In genomic region chr17:8375738-8376259, GRCh38 we compare ENCODE assay signal across 8 cellular contexts.
DNase-seq lines count a peak whose midpoint lies in the region; ATAC-seq and TF ChIP-seq lines count a peak whose summit lies in the region.

No MANE protein-coding gene starts in this region.

- H3K36me3 ChIP-seq in DOHH2 (ENCODE audit: control insufficient read depth, low read length) (peaks cover 57% of the 10 kb centered on the region), MM.1S (replicated peaks; ENCODE audit: insufficient read depth, low read length) (peaks cover 13% of the 10 kb centered on the region), subcutaneous abdominal adipose tissue (ENCODE audit: control insufficient read depth in 5 of 5, insufficient read depth in 5 of 5, low read length in 5 of 5) (peaks cover 20 to 42% (median 37%) of the 10 kb centered on the region in 5 donors)

- peaks cover 48% of the 10 kb centered on the region for H3F3A ChIP-seq in DOHH2 (ENCODE audit: control insufficient read depth, insufficient read depth)
- peaks cover 56% of the 10 kb centered on the region for H3F3A ChIP-seq in MM.1S (ENCODE audit: insufficient read depth, low read length)

- H3K4me2 ChIP-seq in DOHH2 (ENCODE audit: low read length) (peak overlapping the region; percentile 75), MM.1S (ENCODE audit: low read depth, low read length) (peak overlapping the region; percentile 61)

- ATAC-seq in HG03354 (IDR thresholded peaks at IDR 0.05; ENCODE audit: poor library complexity, severe bottlenecking, unreplicated experiment), result no peak

- in situ Hi-C loops in T47D (cut with HindIII; ENCODE audit: low pct_unique_long_range_greater_than_20kb, low sequenced_read_pairs), result no loop called here

- H3K79me2 ChIP-seq in DOHH2 (ENCODE audit: control insufficient read depth, low read length) (peaks cover 24% of the 10 kb centered on the region), MM.1S (ENCODE audit: low read length) (peaks cover 29% of the 10 kb centered on the region)

- H2AFZ ChIP-seq in MM.1S (ENCODE audit: low read length), result peak overlapping the region; percentile 28

- no peak for DNase-seq in MM.1S
- DNase-seq in T47D (ENCODE audit: low read depth in 1 of 2, low spot score in 1 of 2), result peak; percentile 74 to 79
- DNase-seq in kidney tubule cell (ENCODE audit: low spot score), result peak; percentile 72
- no peak for DNase-seq in NCI-H128 (lab: John Stamatoyannopoulos, UW; ENCODE audit: unreplicated experiment)
- DNase-seq in activated CD4-positive, alpha-beta T cell treated with anti-CD3 and anti-CD28 coated beads for 4 hours, result no peak

- H3K9me2 ChIP-seq in DOHH2 (replicated peaks; ENCODE audit: control insufficient read depth, low read length), result no peaks in the 10 kb centered on the region
- no peaks in the 10 kb centered on the region for H3K9me2 ChIP-seq in MM.1S (replicated peaks; ENCODE audit: insufficient read depth, low read length)

- H3K4me1 ChIP-seq in DOHH2 (ENCODE audit: control insufficient read depth, low read length) (peaks cover 44% of the 10 kb centered on the region), MM.1S (ENCODE audit: low read length) (peaks cover 34% of the 10 kb centered on the region), subcutaneous abdominal adipose tissue (ENCODE audit: control insufficient read depth in 5 of 5, insufficient read depth in 5 of 5, low read length in 5 of 5) (peaks cover 3 to 40% (median 29%) of the 10 kb centered on the region in 5 donors)

- H4K20me1 ChIP-seq in DOHH2 (ENCODE audit: control insufficient read depth, insufficient read depth, low read depth, low read length) (peaks cover 13% of the 10 kb centered on the region; the same call in 1 of the 2 replicates), MM.1S (ENCODE audit: insufficient read depth, low read length) (peaks cover 24% of the 10 kb centered on the region)

- peak overlapping the region; percentile 76 for H3K4me3 ChIP-seq in DOHH2 (ENCODE audit: low read length)
- H3K4me3 ChIP-seq in MM.1S (ENCODE audit: low read length), result peak overlapping the region; percentile 72
- H3K4me3 ChIP-seq in subcutaneous abdominal adipose tissue (ENCODE audit: low read depth in 1 of 5, low read length in 5 of 5), result peak overlapping the region; percentile 84 to 96 (median 96)

- H3K9me3 ChIP-seq in DOHH2 (ENCODE audit: control insufficient read depth, insufficient read depth, low read length) (no peaks in the 10 kb centered on the region), MM.1S (replicated peaks; ENCODE audit: insufficient read depth, low read length) (no peaks in the 10 kb centered on the region), subcutaneous abdominal adipose tissue (ENCODE audit: control insufficient read depth in 5 of 5, low read length in 5 of 5) (no peaks in the 10 kb centered on the region)

- H3K9ac ChIP-seq in MM.1S (ENCODE audit: low read length) (peak overlapping the region; percentile 55; the same call in 1 of the 2 replicates), subcutaneous abdominal adipose tissue (ENCODE audit: low read length in 5 of 5) (peak overlapping the region; percentile 93 to 97 (median 93))

- TF ChIP-seq CTCF in DOHH2 (IDR thresholded peaks at IDR 0.05; ENCODE audit: low read depth, low read length, poor library complexity, severe bottlenecking) (no peak), MM.1S (IDR thresholded peaks at IDR 0.05; ENCODE audit: low read length) (no peak)

- H3K27ac ChIP-seq in DOHH2 (ENCODE audit: low read depth, low read length) (peak overlapping the region; percentile 57), MM.1S (ENCODE audit: low read length) (peak overlapping the region; percentile 27; the same call in 1 of the 2 replicates), subcutaneous abdominal adipose tissue (ENCODE audit: low read depth, low read length) (peak overlapping the region; percentile 86)

- H3K27me3 ChIP-seq in DOHH2 (ENCODE audit: control insufficient read depth, low read length), result no peaks in the 10 kb centered on the region
- no peaks in the 10 kb centered on the region for H3K27me3 ChIP-seq in MM.1S (replicated peaks; ENCODE audit: insufficient read depth, low read length)
- H3K27me3 ChIP-seq in subcutaneous abdominal adipose tissue (ENCODE audit: control insufficient read depth in 5 of 5, insufficient read depth in 4 of 5, low read length in 5 of 5), result no peaks in the 10 kb centered on the region

Comparison
In these comparisons a context has a peak if more than half of its experiments do, and no peak if none do; other contexts are left out.
1. H3K27ac ChIP-seq: peak in every context shown above with its lines; median percentile 86 in subcutaneous abdominal adipose tissue; 57 in DOHH2; 27 in MM.1S.
2. DNase-seq: peak in T47D (2 of 2) and kidney tubule cell (single experiment); none in MM.1S (single experiment), NCI-H128 (single experiment) and activated CD4-positive, alpha-beta T cell treated with anti-CD3 and anti-CD28 coated beads for 4 hours (0 of 2).
3. Peak in every context shown above with its lines, with median percentiles within 50 percentile points of each other: H3K4me3 ChIP-seq.